In genomic region chr3:132034097-132034485, GRCh38 we compare ENCODE assay signal across 12 cellular contexts. TPM values are rescaled to one million over a fixed set of nuclear protein-coding genes. Genes with fewer than 3 reads are reported as not detected.
DNase-seq lines count a peak whose midpoint lies in the region; ATAC-seq lines count a peak whose summit lies in the region.
"Had no signal": no experiment of that assay in that cellular context is flagged by ENCODE, and none has a peak within 500 bp of the region (broad histone marks: within the 10 kb centered on the region; RNA-seq: fewer than 3 reads in every experiment).

No MANE protein-coding gene starts in this region.

- H3K36me3 Mint-ChIP-seq in CD4-positive, alpha-beta memory T cell, result peaks cover 0 to 3% of the 10 kb centered on the region in 2 donors

- DNase-seq in CD4-positive, alpha-beta memory T cell, result no peak
- DNase-seq in NCI-H1105 (lab: John Stamatoyannopoulos, UW), result peak; percentile 40
- DNase-seq in ACHN, result no peak
- DNase-seq in NCI-H1694 (lab: John Stamatoyannopoulos, UW), result no peak
- DNase-seq: activated CD8-positive, alpha-beta memory T cell treated with anti-CD3 and anti-CD28 coated beads for 24 hours had no signal

- H3K27me3 Mint-ChIP-seq in CD4-positive, alpha-beta memory T cell, result peaks cover 48 to 63% of the 10 kb centered on the region in 2 donors

- peak overlapping the region; percentile 66 for H3K9ac ChIP-seq in endocrine pancreas (ENCODE audit: control insufficient read depth, insufficient read depth, low read length)

- POLR2A ChIA-PET in CD4-positive, alpha-beta memory T cell (lab: Charles Lee; ENCODE audit: partially characterized antibody), result no interaction called here

- CTCF ChIA-PET in CD4-positive, alpha-beta memory T cell (lab: Charles Lee; ENCODE audit: partially characterized antibody), result no interaction called here

- no peaks in the 10 kb centered on the region for H3K9me3 ChIP-seq in CD4-positive, alpha-beta memory T cell (ENCODE audit: control insufficient read depth in 1 of 2, low read length in 2 of 2)
- no peaks in the 10 kb centered on the region for H3K9me3 ChIP-seq in endocrine pancreas (ENCODE audit: control insufficient read depth, low read length)
- no peaks in the 10 kb centered on the region for H3K9me3 ChIP-seq in neuron (ENCODE audit: low read length)
- H3K9me3 ChIP-seq: adrenal gland had no signal

- intact Hi-C loops in CD4-positive, alpha-beta memory T cell (cut with micrococcal nuclease), result no loop called here

- ATAC-seq in GM18870 (IDR thresholded peaks at IDR 0.05; ENCODE audit: unreplicated experiment), result no peak
- ATAC-seq in GM18868 (IDR thresholded peaks at IDR 0.05; ENCODE audit: unreplicated experiment), result no peak

- in situ Hi-C loops in ACHN (cut with HindIII; ENCODE audit: low pct_ligation_motif_present, low pct_unique_long_range_greater_than_20kb, low sequenced_read_pairs), result loop anchor here (25.0 kb wide), 1 partner anchor 153 kb away; no protein-coding TSS in a partner anchor

- peak overlapping the region in 1 of 7 donors; percentile 62 for H3K27ac Mint-ChIP-seq in CD4-positive, alpha-beta memory T cell
- H3K27ac Mint-ChIP-seq: CD4-positive, alpha-beta T cell had no signal

- peaks cover 4 to 20% (median 11%) of the 10 kb centered on the region in 4 donors for H3K4me1 Mint-ChIP-seq in CD4-positive, alpha-beta memory T cell

- H3K4me3 ChIP-seq in CD4-positive, alpha-beta memory T cell (ENCODE audit: low read length in 2 of 2), result no peak overlapping the region
- peak overlapping the region; percentile 86 for H3K4me3 ChIP-seq in endocrine pancreas (ENCODE audit: control insufficient read depth, insufficient read depth, low read length)
- peak overlapping the region; percentile 43 for H3K4me3 ChIP-seq in neuron (ENCODE audit: low read length)

- peak overlapping the region in 6 of 8 donors; percentile 11 to 75 (median 60) for H3K4me3 Mint-ChIP-seq in CD4-positive, alpha-beta memory T cell

- peaks cover 0 to 15% (median 1%) of the 10 kb centered on the region in 8 donors for H3K9me3 Mint-ChIP-seq in CD4-positive, alpha-beta memory T cell
- H3K9me3 Mint-ChIP-seq: CD4-positive, alpha-beta T cell had no signal

- no peaks in the 10 kb centered on the region for H3K36me3 ChIP-seq in CD4-positive, alpha-beta memory T cell (ENCODE audit: insufficient read depth, low read length)
- H3K36me3 ChIP-seq in endocrine pancreas (ENCODE audit: control insufficient read depth, insufficient read depth, low read length) (no peaks in the 10 kb centered on the region), neuron (ENCODE audit: insufficient read depth, low read length) (no peaks in the 10 kb centered on the region)
- H3K36me3 ChIP-seq: adrenal gland had no signal

- H3K4me1 ChIP-seq in CD4-positive, alpha-beta memory T cell (ENCODE audit: insufficient read depth, low read length), result peaks cover 9% of the 10 kb centered on the region
- H3K4me1 ChIP-seq in endocrine pancreas (ENCODE audit: control insufficient read depth, insufficient read depth, low read length) (peaks cover 26% of the 10 kb centered on the region), neuron (ENCODE audit: insufficient read depth, low read length) (peaks cover 13% of the 10 kb centered on the region)
- H3K4me1 ChIP-seq: adrenal gland had no signal

- H3K27ac ChIP-seq in CD4-positive, alpha-beta memory T cell (ENCODE audit: low read depth, low read length), result no peak overlapping the region
- H3K27ac ChIP-seq: adrenal gland had no signal

- H3K27me3 ChIP-seq in CD4-positive, alpha-beta memory T cell (ENCODE audit: insufficient read depth, low read length), result peaks cover 31% of the 10 kb centered on the region
- peaks cover 2% of the 10 kb centered on the region for H3K27me3 ChIP-seq in endocrine pancreas (ENCODE audit: control insufficient read depth, insufficient read depth, low read length)
- peaks cover 5% of the 10 kb centered on the region for H3K27me3 ChIP-seq in neuron (ENCODE audit: insufficient read depth, low read length)

- peak overlapping the region; percentile 43 for H2AFZ ChIP-seq in neuron (ENCODE audit: low read depth, low read length)

RNA-seq across cellular contexts. Expression of gene CPNE4, which starts 0.7 kb away (rescaled TPM):
- not detected for total RNA-seq in CD4-positive, alpha-beta memory T cell
- polyA plus RNA-seq in CD4-positive, alpha-beta memory T cell, result not detected
- total RNA-seq: CD4-positive, alpha-beta T cell; T-helper 2 cell treated with Interferon-gamma antibody and Interleukin-4, amounts not matched to agents 100 ng/mL and 5 ng/mL, for 36 hours had no signal

Comparison
In these comparisons a context has a peak if more than half of its experiments do, and no peak if none do; other contexts are left out.
1. H3K4me3 ChIP-seq: peak in endocrine pancreas (single experiment) and neuron (single experiment); none in CD4-positive, alpha-beta memory T cell (0 of 2).